In genomic region chr10:28807760-28808613, GRCh38 we compare ENCODE assay signal across 14 cellular contexts.
DNase-seq lines count a peak whose midpoint lies in the region; ATAC-seq, FAIRE-seq and TF ChIP-seq lines count a peak whose summit lies in the region.
"Had no signal": no experiment of that assay in that cellular context is flagged by ENCODE, and none has a peak within 500 bp of the region (broad histone marks: within the 10 kb centered on the region; RNA-seq: fewer than 3 reads in every experiment).

No MANE protein-coding gene starts in this region.

- H3K9ac ChIP-seq in H1 (replicated peaks in 1 of 4; ENCODE audit: extremely low read depth in 1 of 4, low read depth in 3 of 4, low read length in 3 of 4), result no peak overlapping the region

- no peaks in the 10 kb centered on the region for H3K79me2 ChIP-seq in H1 (ENCODE audit: control insufficient read depth in 1 of 2, insufficient read depth in 2 of 2, low read length in 2 of 2)

- H3K36me3 ChIP-seq in H1 (ENCODE audit: control insufficient read depth in 2 of 4, insufficient read depth in 4 of 4, low read length in 3 of 4) (no peaks in the 10 kb centered on the region), lung (ENCODE audit: control insufficient read depth in 2 of 2, insufficient read depth in 2 of 2, low read length in 2 of 2) (no peaks in the 10 kb centered on the region), vagina (no peaks in the 10 kb centered on the region)
- H3K36me3 ChIP-seq: MG63, thyroid gland had no signal

- DNase-seq in SKM-1 treated with dmso at 0.1 percent for 144 hours (lab: John Stamatoyannopoulos, UW; ENCODE audit: unreplicated experiment) (peak; percentile 12), SKM-1 (lab: John Stamatoyannopoulos, UW; ENCODE audit: unreplicated experiment) (no peak), H1 (ENCODE audit: low read depth in 1 of 2, low spot score in 2 of 2) (no peak), lung (ENCODE audit: low spot score) (no peak), vagina (ENCODE audit: extremely low spot score in 2 of 2) (peak in 1 of 2 donors; percentile 22), DMS79 (lab: John Stamatoyannopoulos, UW) (no peak)
- no peak for DNase-seq in activated naive CD4-positive, alpha-beta T cell treated with Interleukin-2 at 50 U/mL for 16 hours
- DNase-seq in activated naive CD4-positive, alpha-beta T cell (lab: John Stamatoyannopoulos, UW), result no peak
- DNase-seq: MG63; stimulated activated CD4-positive, alpha-beta T cell treated with anti-CD3 and anti-CD28 coated beads, Interleukin-4, amount 100 ng/mL, for 24 hours; thyroid gland had no signal

- H3K56ac ChIP-seq in H1 (replicated peaks; ENCODE audit: insufficient read length, low read depth, low read length), result no peak overlapping the region

- intact Hi-C loops in vagina (cut with DNase I), result loop anchor here (5.0 kb wide), 1 partner anchor 131 kb away; the partner anchor contains the start of gene BAMBI

- H3K27ac ChIP-seq in H1 (ENCODE audit: low read depth, low read length) (no peak overlapping the region), lung (ENCODE audit: low read depth in 1 of 2, low read length in 1 of 2) (peak overlapping the region; percentile 6 to 10), vagina (peak overlapping the region; percentile 2)
- H3K27ac ChIP-seq: epithelial cell of prostate, thyroid gland had no signal

- FAIRE-seq in H1 (lab: Jason Lieb, UNC), result peak; percentile 13
- FAIRE-seq: A204.1 had no signal

- H2AFZ ChIP-seq in H1 (ENCODE audit: low read length), result 0 out of 2 replicates have a peak overlapping the region, but pooled peaks have one; percentile 28

- no peaks in the 10 kb centered on the region for H3K79me1 ChIP-seq in H1 (ENCODE audit: low read depth, low read length)

- H3K4me3 ChIP-seq in H1 (ENCODE audit: extremely low read depth in 1 of 4, insufficient read depth in 2 of 4, low read depth in 3 of 4, low read length in 4 of 4) (no peak overlapping the region; a peak in 1 of 8 replicates), lung (no peak overlapping the region), vagina (no peak overlapping the region)
- H3K4me3 ChIP-seq: MG63, thyroid gland had no signal

- H4K8ac ChIP-seq in H1 (ENCODE audit: extremely low read depth, insufficient read depth, low read length), result no peak overlapping the region

- POLR2A ChIA-PET in H1 (lab: Charles Lee; ENCODE audit: partially characterized antibody), result no interaction called here

- H3K27me3 ChIP-seq in H1 (replicated peaks in 1 of 4; ENCODE audit: control insufficient read depth in 3 of 4, extremely low read depth in 1 of 4, insufficient read depth in 3 of 4, low read length in 3 of 4) (no peaks in the 10 kb centered on the region), lung (ENCODE audit: control insufficient read depth, insufficient read depth) (no peaks in the 10 kb centered on the region), vagina (no peaks in the 10 kb centered on the region)
- H3K27me3 ChIP-seq: MG63, thyroid gland had no signal

- no peaks in the 10 kb centered on the region for H4K20me1 ChIP-seq in H1 (replicated peaks in 1 of 2; ENCODE audit: control insufficient read depth in 1 of 2, insufficient read depth in 2 of 2, low read length in 2 of 2)

- H3K18ac ChIP-seq in H1 (ENCODE audit: extremely low read depth, low read length), result no peak overlapping the region

- H3K4ac ChIP-seq in H1 (replicated peaks; ENCODE audit: insufficient read length, low read depth, low read length), result no peak overlapping the region

- TF ChIP-seq RAD21 in H1 (IDR thresholded peaks at IDR 0.05 in 1 of 2, conservative IDR thresholded peaks at IDR 0.05 in 1 of 2; ENCODE audit: low read depth in 2 of 2, low read length in 2 of 2), result no peak

- CTCF ChIA-PET in H1 (lab: Charles Lee; ENCODE audit: partially characterized antibody), result no interaction called here

- no peak for TF ChIP-seq EP300 in H1 (IDR thresholded peaks at IDR 0.05; ENCODE audit: borderline replicate concordance in 1 of 2, low read depth in 2 of 2, low read length in 2 of 2)

- peak overlapping the region; percentile 18 for H4K91ac ChIP-seq in H1 (replicated peaks; ENCODE audit: insufficient read length, low read length)

- TF ChIP-seq POLR2A in H1 (IDR thresholded peaks at IDR 0.05; ENCODE audit: control extremely low read depth in 1 of 2, low read depth in 2 of 2, low read length in 2 of 2), result no peak
- no peak for TF ChIP-seq POLR2A in vagina (IDR thresholded peaks at IDR 0.05)

- 54% methylated on average over 16 of the region's 16 CpGs; no CpG with 5 or more reads in 1 of the 2 experiments for WGBS in H1 (ENCODE audit: extremely low coverage in 1 of 2, insufficient coverage in 1 of 2, insufficient read length in 1 of 2, insufficient replicate concordance in 2 of 2, low coverage in 1 of 2, low lambda C conversion rate in 2 of 2, missing lambda C conversion rate in 1 of 2), 2 experiments
- 14 to 32% methylated on average over 16 of the region's 16 CpGs for WGBS in lung, 2 donors

- peak overlapping the region; percentile 23 for H2BK20ac ChIP-seq in H1 (ENCODE audit: low read length)

- H2BK12ac ChIP-seq in H1 (ENCODE audit: low read depth, low read length), result no peak overlapping the region; the same call in 1 of the 2 replicates

- H3K23ac ChIP-seq in H1 (ENCODE audit: insufficient read length), result no peak overlapping the region

- H3K9me3 ChIP-seq in H1 (ENCODE audit: insufficient read depth in 2 of 2, low read depth in 1 of 2, low read length in 1 of 2) (no peaks in the 10 kb centered on the region; a peak in 1 of 4 replicates), lung (ENCODE audit: control insufficient read depth in 2 of 2, insufficient read depth in 1 of 2, low read length in 1 of 2) (no peaks in the 10 kb centered on the region), vagina (no peaks in the 10 kb centered on the region)
- H3K9me3 ChIP-seq: MG63, thyroid gland had no signal

- H2AK5ac ChIP-seq in H1 (ENCODE audit: low read depth, low read length), result no peak overlapping the region

- no peak overlapping the region; the same call in 1 of the 2 replicates for H2BK5ac ChIP-seq in H1 (ENCODE audit: low read depth, low read length)

- no peak for ATAC-seq in lung (ENCODE audit: insufficient read depth, low FRiP score)
- ATAC-seq: activated CD4-positive, CD25-positive, alpha-beta regulatory T cell treated with anti-CD3 and anti-CD28 coated beads, Interleukin-2, amount 50 U/mL, for 24 hours had no signal

- H4K5ac ChIP-seq in H1 (ENCODE audit: insufficient read length, low read depth, low read length), result no peak overlapping the region

- no peak overlapping the region for H3K14ac ChIP-seq in H1 (ENCODE audit: insufficient read length)

- H3K4me2 ChIP-seq in H1 (ENCODE audit: insufficient read depth in 1 of 2, low read depth in 2 of 2, low read length in 2 of 2), result peak overlapping the region; percentile 3 to 40; a peak in 3 of 4 replicates

- H2BK15ac ChIP-seq in H1 (ENCODE audit: low read length), result no peak overlapping the region

- H3K23me2 ChIP-seq in H1 (ENCODE audit: low read depth, low read length), result no peaks in the 10 kb centered on the region

- H3K4me1 ChIP-seq in H1 (replicated peaks in 1 of 4; ENCODE audit: control insufficient read depth in 3 of 4, insufficient read depth in 4 of 4, low read length in 3 of 4), result peaks cover 12 to 34% (median 26%) of the 10 kb centered on the region in 4 experiments; a peak in 6 of 7 replicates
- H3K4me1 ChIP-seq in lung (ENCODE audit: control insufficient read depth in 2 of 2, insufficient read depth in 2 of 2, low read length in 2 of 2), result peaks cover 0 to 8% of the 10 kb centered on the region in 2 donors
- H3K4me1 ChIP-seq in vagina, result no peaks in the 10 kb centered on the region

- H2BK120ac ChIP-seq in H1 (replicated peaks; ENCODE audit: low read depth, low read length), result peak overlapping the region; percentile 2

- TF ChIP-seq CTCF in H1 (IDR thresholded peaks at IDR 0.05; ENCODE audit: control extremely low read depth in 1 of 3, insufficient read depth in 1 of 3, low read depth in 1 of 3, low read length in 3 of 3) (no peak), lung (IDR thresholded peaks at IDR 0.05; ENCODE audit: control extremely low read depth, extremely low read depth) (no peak), vagina (IDR thresholded peaks at IDR 0.05) (peak in 1 of 3 experiments; percentile 13)

TF ChIP-seq in H1, 55 proteins besides CTCF, POLR2A, EP300 and RAD21:
- TF ChIP-seq SUZ12 (IDR thresholded peaks at IDR 0.05; ENCODE audit: low read length) (no peak), E2F6 (IDR thresholded peaks at IDR 0.05) (0 out of 2 replicates have a peak, but pooled peaks have one; percentile 19)
TF ChIP-seq in H1: peak in this region for 1.
